In genomic region chr1:52926864-52927218, GRCh38 we compare ENCODE assay signal across 2 cellular contexts.
TF ChIP-seq lines count a peak whose summit lies in the region.

No MANE protein-coding gene starts in this region.

TF ChIP-seq in HCT116, 20 proteins besides CTCF, POLR2A, EP300 and RAD21 (continued from another document):
- TF ChIP-seq, protein P1, sequence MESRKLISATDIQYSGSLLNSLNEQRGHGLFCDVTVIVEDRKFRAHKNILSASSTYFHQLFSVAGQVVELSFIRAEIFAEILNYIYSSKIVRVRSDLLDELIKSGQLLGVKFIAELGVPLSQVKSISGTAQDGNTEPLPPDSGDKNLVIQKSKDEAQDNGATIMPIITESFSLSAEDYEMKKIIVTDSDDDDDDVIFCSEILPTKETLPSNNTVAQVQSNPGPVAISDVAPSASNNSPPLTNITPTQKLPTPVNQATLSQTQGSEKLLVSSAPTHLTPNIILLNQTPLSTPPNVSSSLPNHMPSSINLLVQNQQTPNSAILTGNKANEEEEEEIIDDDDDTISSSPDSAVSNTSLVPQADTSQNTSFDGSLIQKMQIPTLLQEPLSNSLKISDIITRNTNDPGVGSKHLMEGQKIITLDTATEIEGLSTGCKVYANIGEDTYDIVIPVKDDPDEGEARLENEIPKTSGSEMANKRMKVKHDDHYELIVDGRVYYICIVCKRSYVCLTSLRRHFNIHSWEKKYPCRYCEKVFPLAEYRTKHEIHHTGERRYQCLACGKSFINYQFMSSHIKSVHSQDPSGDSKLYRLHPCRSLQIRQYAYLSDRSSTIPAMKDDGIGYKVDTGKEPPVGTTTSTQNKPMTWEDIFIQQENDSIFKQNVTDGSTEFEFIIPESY (IDR thresholded peaks at IDR 0.05; ENCODE audit: extremely low read depth, insufficient replicate concordance, low read length), result no peak
- TF ChIP-seq CBX3 (IDR thresholded peaks at IDR 0.05; ENCODE audit: low read depth) (no peak), REST (IDR thresholded peaks at IDR 0.05; ENCODE audit: low read depth) (no peak), YY1 (IDR thresholded peaks at IDR 0.05; ENCODE audit: extremely low read depth, insufficient replicate concordance, low read depth, low read length) (no peak), SIN3A (IDR thresholded peaks at IDR 0.05; ENCODE audit: low read depth) (no peak), ELF1 (IDR thresholded peaks at IDR 0.05; ENCODE audit: borderline replicate concordance, low read depth) (no peak), ZFX (IDR thresholded peaks at IDR 0.05) (no peak), EZH2phosphoT487 (IDR thresholded peaks at IDR 0.05; ENCODE audit: borderline replicate concordance) (no peak), ZNF274 (IDR thresholded peaks at IDR 0.05; ENCODE audit: low read depth, low read length) (no peak)
TF ChIP-seq in HCT116: peak in this region for 0.

TF ChIP-seq in GM12878, 131 proteins besides CTCF, POLR2A, EP300 and RAD21 (continued from another document):
- TF ChIP-seq, protein P2, sequence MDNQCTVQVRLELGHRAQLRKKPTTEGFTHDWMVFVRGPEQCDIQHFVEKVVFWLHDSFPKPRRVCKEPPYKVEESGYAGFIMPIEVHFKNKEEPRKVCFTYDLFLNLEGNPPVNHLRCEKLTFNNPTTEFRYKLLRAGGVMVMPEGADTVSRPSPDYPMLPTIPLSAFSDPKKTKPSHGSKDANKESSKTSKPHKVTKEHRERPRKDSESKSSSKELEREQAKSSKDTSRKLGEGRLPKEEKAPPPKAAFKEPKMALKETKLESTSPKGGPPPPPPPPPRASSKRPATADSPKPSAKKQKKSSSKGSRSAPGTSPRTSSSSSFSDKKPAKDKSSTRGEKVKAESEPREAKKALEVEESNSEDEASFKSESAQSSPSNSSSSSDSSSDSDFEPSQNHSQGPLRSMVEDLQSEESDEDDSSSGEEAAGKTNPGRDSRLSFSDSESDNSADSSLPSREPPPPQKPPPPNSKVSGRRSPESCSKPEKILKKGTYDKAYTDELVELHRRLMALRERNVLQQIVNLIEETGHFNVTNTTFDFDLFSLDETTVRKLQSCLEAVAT (IDR thresholded peaks at IDR 0.05), result no peak
- TF ChIP-seq BCL11A (IDR thresholded peaks at IDR 0.05; ENCODE audit: low read depth, low read length), result no peak
- no peak for TF ChIP-seq HCFC1 (IDR thresholded peaks at IDR 0.05; ENCODE audit: low read length)
- no peak for TF ChIP-seq ZBTB4 (CRISPR knock-in tag; IDR thresholded peaks at IDR 0.05)
- TF ChIP-seq CBFB (IDR thresholded peaks at IDR 0.05; ENCODE audit: low read depth), result no peak
- TF ChIP-seq, protein P3, sequence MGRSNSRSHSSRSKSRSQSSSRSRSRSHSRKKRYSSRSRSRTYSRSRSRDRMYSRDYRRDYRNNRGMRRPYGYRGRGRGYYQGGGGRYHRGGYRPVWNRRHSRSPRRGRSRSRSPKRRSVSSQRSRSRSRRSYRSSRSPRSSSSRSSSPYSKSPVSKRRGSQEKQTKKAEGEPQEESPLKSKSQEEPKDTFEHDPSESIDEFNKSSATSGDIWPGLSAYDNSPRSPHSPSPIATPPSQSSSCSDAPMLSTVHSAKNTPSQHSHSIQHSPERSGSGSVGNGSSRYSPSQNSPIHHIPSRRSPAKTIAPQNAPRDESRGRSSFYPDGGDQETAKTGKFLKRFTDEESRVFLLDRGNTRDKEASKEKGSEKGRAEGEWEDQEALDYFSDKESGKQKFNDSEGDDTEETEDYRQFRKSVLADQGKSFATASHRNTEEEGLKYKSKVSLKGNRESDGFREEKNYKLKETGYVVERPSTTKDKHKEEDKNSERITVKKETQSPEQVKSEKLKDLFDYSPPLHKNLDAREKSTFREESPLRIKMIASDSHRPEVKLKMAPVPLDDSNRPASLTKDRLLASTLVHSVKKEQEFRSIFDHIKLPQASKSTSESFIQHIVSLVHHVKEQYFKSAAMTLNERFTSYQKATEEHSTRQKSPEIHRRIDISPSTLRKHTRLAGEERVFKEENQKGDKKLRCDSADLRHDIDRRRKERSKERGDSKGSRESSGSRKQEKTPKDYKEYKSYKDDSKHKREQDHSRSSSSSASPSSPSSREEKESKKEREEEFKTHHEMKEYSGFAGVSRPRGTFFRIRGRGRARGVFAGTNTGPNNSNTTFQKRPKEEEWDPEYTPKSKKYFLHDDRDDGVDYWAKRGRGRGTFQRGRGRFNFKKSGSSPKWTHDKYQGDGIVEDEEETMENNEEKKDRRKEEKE (IDR thresholded peaks at IDR 0.05), result no peak
- TF ChIP-seq, protein P4, sequence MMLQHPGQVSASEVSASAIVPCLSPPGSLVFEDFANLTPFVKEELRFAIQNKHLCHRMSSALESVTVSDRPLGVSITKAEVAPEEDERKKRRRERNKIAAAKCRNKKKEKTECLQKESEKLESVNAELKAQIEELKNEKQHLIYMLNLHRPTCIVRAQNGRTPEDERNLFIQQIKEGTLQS (IDR thresholded peaks at IDR 0.05; ENCODE audit: borderline replicate concordance, extremely low read depth, low read depth, low read length), result no peak
- no peak for TF ChIP-seq MTA3 (IDR thresholded peaks at IDR 0.05; ENCODE audit: borderline replicate concordance, low read length)
- TF ChIP-seq STAT1 (conservative IDR thresholded peaks at IDR 0.05), result no peak
TF ChIP-seq in GM12878: peak in this region for 0.
